ENCODE assay signal across 9 cellular contexts in genomic region chr17:76701471-76701967, GRCh38. TPM values are rescaled to one million over a fixed set of nuclear protein-coding genes. Genes with fewer than 3 reads are reported as not detected.
A peak's percentile ranks its signal among the peaks of the same experiment; 100 is the strongest.
DNase-seq lines count a peak whose midpoint lies in the region; ATAC-seq, FAIRE-seq and TF ChIP-seq lines count a peak whose summit lies in the region.
"Had no signal": no experiment of that assay in that cellular context is flagged by ENCODE, and none has a peak within 500 bp of the region (broad histone marks: within the 10 kb centered on the region; RNA-seq: fewer than 3 reads in every experiment).

No MANE protein-coding gene starts in this region.

- peaks cover 3% of the 10 kb centered on the region for H4K20me1 ChIP-seq in keratinocyte (ENCODE audit: control insufficient read depth, extremely low read depth, insufficient read depth, low read length)

- no peak for TF ChIP-seq POLR2A in testis (IDR thresholded peaks at IDR 0.05)

- H3K36me3 ChIP-seq in WERI-Rb-1 (peaks cover under 1% of the 10 kb centered on the region; the same call in 1 of the 2 replicates), keratinocyte (ENCODE audit: control insufficient read depth in 2 of 2, extremely low read depth in 1 of 2, insufficient read depth in 2 of 2, low read length in 2 of 2) (peaks cover 0 to 10% of the 10 kb centered on the region in 2 experiments), testis (ENCODE audit: low read depth, missing control alignments) (no peaks in the 10 kb centered on the region)

- H3K27ac ChIP-seq in WERI-Rb-1 (peak overlapping the region; percentile 85), keratinocyte (ENCODE audit: control insufficient read depth, insufficient read depth, low read length) (peak overlapping the region; percentile 59), testis (peak overlapping the region; percentile 87 to 90)

- H3K27me3 ChIP-seq in WERI-Rb-1 (ENCODE audit: insufficient read depth, low read depth, severe bottlenecking) (no peaks in the 10 kb centered on the region), keratinocyte (ENCODE audit: control insufficient read depth, extremely low read depth, insufficient read depth, low read length) (no peaks in the 10 kb centered on the region), testis (no peaks in the 10 kb centered on the region)

- H3K4me3 ChIP-seq in WERI-Rb-1 (ENCODE audit: low read depth, low read length) (no peak overlapping the region), keratinocyte (ENCODE audit: control insufficient read depth in 2 of 3, extremely low read depth in 1 of 3, insufficient read depth in 2 of 3, low read depth in 1 of 3, low read length in 3 of 3) (no peak overlapping the region), testis (no peak overlapping the region)

- peak overlapping the region; percentile 75 for H3K4me2 ChIP-seq in keratinocyte (ENCODE audit: control insufficient read depth, extremely low read depth, insufficient read depth, low read depth, low read length)

- H3K79me2 ChIP-seq in keratinocyte (ENCODE audit: control insufficient read depth, insufficient read depth, low read length), result peaks cover 65% of the 10 kb centered on the region

- DNase-seq in WERI-Rb-1 (no peak), keratinocyte (ENCODE audit: low read depth, low spot score) (no peak), testis (no peak), GM10266 (ENCODE audit: extremely low spot score) (no peak), GF-D8 (lab: John Stamatoyannopoulos, UW) (no peak)
- DNase-seq: NCI-H2171, nucleus accumbens, T-cell had no signal

- H3K4me1 ChIP-seq in keratinocyte (ENCODE audit: control insufficient read depth, extremely low read depth, insufficient read depth, low read length) (peaks cover 32% of the 10 kb centered on the region), testis (peaks cover 77% of the 10 kb centered on the region)

- H3K9me1 ChIP-seq in keratinocyte (ENCODE audit: control insufficient read depth, extremely low read depth, insufficient read depth, low read length), result peaks cover 8% of the 10 kb centered on the region

- H3K9ac ChIP-seq in keratinocyte (ENCODE audit: control insufficient read depth, extremely low read depth, insufficient read depth, low read length), result peak overlapping the region; percentile 73

- dilution Hi-C loops in keratinocyte (cut with MboI; ENCODE audit: extremely low pct_ligation_motif_present, low sequenced_read_pairs), result no loop called here

- intact Hi-C loops in testis (cut with DNase I; ENCODE audit: low total_unique reads), result loop anchor here (10.0 kb wide), 1 partner anchor 177 kb away; no protein-coding TSS in a partner anchor

- H3K9me3 ChIP-seq in WERI-Rb-1 (ENCODE audit: severe bottlenecking) (no peaks in the 10 kb centered on the region), keratinocyte (ENCODE audit: control insufficient read depth, low read depth, low read length) (no peaks in the 10 kb centered on the region), testis (no peaks in the 10 kb centered on the region)

- 45 to 65% methylated on average over 11 of the region's 11 CpGs for WGBS in testis, 2 donors

- no peak overlapping the region for H2AFZ ChIP-seq in keratinocyte (ENCODE audit: control insufficient read depth, low read length)

- TF ChIP-seq CTCF in WERI-Rb-1 (IDR thresholded peaks at IDR 0.05; ENCODE audit: low read depth, low read length) (no peak), keratinocyte (optimal IDR thresholded peaks at IDR 0.05 in 1 of 3, IDR thresholded peaks at IDR 0.05 in 1 of 3, conservative IDR thresholded peaks at IDR 0.05 in 1 of 3; ENCODE audit: extremely low read depth in 1 of 3, insufficient read depth in 2 of 3, low read length in 3 of 3) (no peak), testis (IDR thresholded peaks at IDR 0.05) (no peak), GM10266 (IDR thresholded peaks at IDR 0.05; ENCODE audit: control insufficient read depth, insufficient read depth, low read depth, missing control alignments) (no peak)

- FAIRE-seq in keratinocyte (lab: Jason Lieb, UNC), result no peak

- ATAC-seq in GM21447 (IDR thresholded peaks at IDR 0.05; ENCODE audit: unreplicated experiment), result no peak

RNA-seq across cellular contexts. Expression of gene MXRA7, which starts 9.2 kb away (rescaled TPM):
- polyA plus RNA-seq in keratinocyte, result 113 to 118 TPM (median 114 TPM) in 3 replicates
- polyA plus RNA-seq in keratinocyte (2011; ENCODE audit: low read depth), result 33.4 TPM
- 123 and 172 TPM in 2 replicates for polyA plus RNA-seq in keratinocyte (2011; cell fraction: cytosol; rRNA removed)
- polyA plus RNA-seq in keratinocyte (2011; cell fraction: nucleus; rRNA removed), result 70.8 and 71.4 TPM in 2 replicates
- 85.9 and 96.7 TPM in 2 replicates for polyA plus RNA-seq in keratinocyte (2012; ENCODE audit: low replicate concordance)
- polyA minus RNA-seq in keratinocyte, result 64.9 to 161 TPM (median 87.3 TPM) in 3 replicates
- 82.7 TPM for polyA minus RNA-seq in keratinocyte (2011; cell fraction: cytosol; rRNA and poly(A)+ RNA removed)
- 21.7 and 52.1 TPM in 2 replicates for polyA minus RNA-seq in keratinocyte (2011; cell fraction: nucleus; rRNA and poly(A)+ RNA removed)
- total RNA-seq in testis, result 100 to 1,000 TPM; 217 to 272 TPM
- 253 TPM for polyA plus RNA-seq in testis (ENCODE audit: insufficient read depth, low read depth, low replicate concordance)

RNA-seq across cellular contexts. Expression of gene JMJD6, which starts 24.9 kb away (rescaled TPM):
- polyA plus RNA-seq in keratinocyte (11.0 to 14.6 TPM (median 12.0 TPM) in 3 replicates), testis (ENCODE audit: insufficient read depth, low read depth, low replicate concordance) (44.6 TPM)
- 27.7 TPM for polyA plus RNA-seq in keratinocyte (2011; ENCODE audit: low read depth)
- polyA plus RNA-seq in keratinocyte (2011; cell fraction: cytosol; rRNA removed), result 8.1 and 10.9 TPM in 2 replicates
- polyA plus RNA-seq in keratinocyte (2011; cell fraction: nucleus; rRNA removed), result 19.0 and 23.1 TPM in 2 replicates
- 28.4 and 34.2 TPM in 2 replicates for polyA plus RNA-seq in keratinocyte (2012; ENCODE audit: low replicate concordance)
- polyA minus RNA-seq in keratinocyte, result 4.6 to 20.5 TPM (median 6.6 TPM) in 3 replicates
- polyA minus RNA-seq in keratinocyte (2011; cell fraction: cytosol; rRNA and poly(A)+ RNA removed), result 10.4 TPM
- polyA minus RNA-seq in keratinocyte (2011; cell fraction: nucleus; rRNA and poly(A)+ RNA removed), result 4.7 and 8.1 TPM in 2 replicates
- total RNA-seq in testis, result 10 to 100 TPM; 31.7 to 40.5 TPM

RNA-seq across cellular contexts. Expression of gene METTL23, which starts 25.1 kb away (rescaled TPM):
- polyA plus RNA-seq in keratinocyte (32.3 to 48.3 TPM (median 37.6 TPM) in 3 replicates), testis (ENCODE audit: insufficient read depth, low read depth, low replicate concordance) (122 TPM)
- polyA plus RNA-seq in keratinocyte (2011; ENCODE audit: low read depth), result 25.5 TPM
- 29.6 and 46.7 TPM in 2 replicates for polyA plus RNA-seq in keratinocyte (2011; cell fraction: cytosol; rRNA removed)
- polyA plus RNA-seq in keratinocyte (2011; cell fraction: nucleus; rRNA removed), result 33.2 and 35.7 TPM in 2 replicates
- polyA plus RNA-seq in keratinocyte (2012; ENCODE audit: low replicate concordance), result 26.7 and 26.9 TPM in 2 replicates
- polyA minus RNA-seq in keratinocyte, result 5.5 to 22.8 TPM (median 12.5 TPM) in 3 replicates
- polyA minus RNA-seq in keratinocyte (2011; cell fraction: cytosol; rRNA and poly(A)+ RNA removed), result 13.2 TPM
- polyA minus RNA-seq in keratinocyte (2011; cell fraction: nucleus; rRNA and poly(A)+ RNA removed), result 7.7 and 11.8 TPM in 2 replicates
- 10 to 100 TPM; 37.5 to 45.3 TPM for total RNA-seq in testis

RNA-seq across cellular contexts. Expression of gene SRSF2, which starts 35.6 kb away (rescaled TPM):
- 161 to 249 TPM (median 197 TPM) in 3 replicates for polyA plus RNA-seq in keratinocyte
- 84.2 TPM for polyA plus RNA-seq in keratinocyte (2011; ENCODE audit: low read depth)
- 112 and 144 TPM in 2 replicates for polyA plus RNA-seq in keratinocyte (2011; cell fraction: cytosol; rRNA removed)
- 291 and 392 TPM in 2 replicates for polyA plus RNA-seq in keratinocyte (2011; cell fraction: nucleus; rRNA removed)
- polyA plus RNA-seq in keratinocyte (2012; ENCODE audit: low replicate concordance), result 141 and 174 TPM in 2 replicates
- polyA minus RNA-seq in keratinocyte, result 54.3 to 75.8 TPM (median 70.4 TPM) in 3 replicates
- polyA minus RNA-seq in keratinocyte (2011; cell fraction: cytosol; rRNA and poly(A)+ RNA removed), result 215 TPM
- 166 and 224 TPM in 2 replicates for polyA minus RNA-seq in keratinocyte (2011; cell fraction: nucleus; rRNA and poly(A)+ RNA removed)
- total RNA-seq in testis, result 100 to 1,000 TPM; 365 to 461 TPM
- polyA plus RNA-seq in testis (ENCODE audit: insufficient read depth, low read depth, low replicate concordance), result 196 TPM

RNA-seq across cellular contexts. Expression of gene MFSD11, which starts 36.4 kb away (rescaled TPM):
- polyA plus RNA-seq in keratinocyte (14.6 to 17.6 TPM (median 15.2 TPM) in 3 replicates), testis (ENCODE audit: insufficient read depth, low read depth, low replicate concordance) (38.5 TPM)
- polyA plus RNA-seq in keratinocyte (2011; ENCODE audit: low read depth), result 11.9 TPM
- polyA plus RNA-seq in keratinocyte (2011; cell fraction: cytosol; rRNA removed), result 7.7 and 12.8 TPM in 2 replicates
- 24.4 and 27.0 TPM in 2 replicates for polyA plus RNA-seq in keratinocyte (2011; cell fraction: nucleus; rRNA removed)
- 10.3 and 16.5 TPM in 2 replicates for polyA plus RNA-seq in keratinocyte (2012; ENCODE audit: low replicate concordance)
- polyA minus RNA-seq in keratinocyte, result 14.2 to 26.0 TPM (median 14.8 TPM) in 3 replicates
- 4.8 TPM for polyA minus RNA-seq in keratinocyte (2011; cell fraction: cytosol; rRNA and poly(A)+ RNA removed)
- 27.2 and 29.7 TPM in 2 replicates for polyA minus RNA-seq in keratinocyte (2011; cell fraction: nucleus; rRNA and poly(A)+ RNA removed)
- total RNA-seq in testis, result 100 to 1,000 TPM in 1 of 2 donors, 10 to 100 TPM in 1; 51.7 to 102 TPM
